ENCODE assay signal across 11 cellular contexts in genomic region chr19:48881741-48882657, GRCh38. TPM values are rescaled to one million over a fixed set of nuclear protein-coding genes. Genes with fewer than 3 reads are reported as not detected.
A peak's percentile ranks its signal among the peaks of the same experiment; 100 is the strongest.
DNase-seq lines count a peak whose midpoint lies in the region; ATAC-seq, FAIRE-seq and TF ChIP-seq lines count a peak whose summit lies in the region.
"Had no signal": no experiment of that assay in that cellular context is flagged by ENCODE, and none has a peak within 500 bp of the region (broad histone marks: within the 10 kb centered on the region; RNA-seq: fewer than 3 reads in every experiment).

No MANE protein-coding gene starts in this region.

- H3K9me2 ChIP-seq in GM23248 (ENCODE audit: insufficient read depth): no peaks in the 10 kb centered on the region

- intact Hi-C loops in activated B cell treated with CpG ODN at 0.5 μM for 24 hours (cut with micrococcal nuclease) (no loop called here), HepG2 (cut with micrococcal nuclease; ENCODE audit: unreplicated experiment) (no loop called here), colonic mucosa (cut with DNase I) (no loop called here)

- no peak overlapping the region for H3K9ac ChIP-seq in GM23248
- no peak overlapping the region for H3K9ac ChIP-seq in HepG2 (ENCODE audit: insufficient read depth, low read depth, low read length)
- no peak overlapping the region for H3K9ac ChIP-seq in colonic mucosa (ENCODE audit: low read depth in 2 of 2, low read length in 2 of 2)

- CTCF ChIA-PET in activated B cell treated with CpG ODN at 0.5 μM for 24 hours (lab: Charles Lee): interaction anchor here (1.3 kb wide), 1 partner anchor 89 kb away, joined by 3 read pairs; no protein-coding TSS in a partner anchor
- CTCF ChIA-PET in HepG2 (lab: Yijun Ruan, JAX; ENCODE audit: low intra/inter-chr PET ratio, low total read pairs): no interaction called here

- peak in 1 of 2 experiments; percentile 22; a peak in 1 of 4 replicates for TF ChIP-seq POLR2A in HepG2 (IDR thresholded peaks at IDR 0.05; ENCODE audit: insufficient read depth in 1 of 2, low read depth in 2 of 2, low read length in 2 of 2)

- no peaks in the 10 kb centered on the region; the same call in 1 of the 2 replicates for H3K4me1 ChIP-seq in GM23248 (ENCODE audit: insufficient read depth)
- peaks cover 13% of the 10 kb centered on the region for H3K4me1 ChIP-seq in HepG2 (ENCODE audit: insufficient read depth, low read length)
- H3K4me1 ChIP-seq in colonic mucosa: no peaks in the 10 kb centered on the region

- no peak for FAIRE-seq in HepG2 (lab: Jason Lieb, UNC)
- FAIRE-seq: frontal cortex had no signal

- no peak overlapping the region for H2AFZ ChIP-seq in GM23248
- no peak overlapping the region for H2AFZ ChIP-seq in HepG2 (ENCODE audit: low read length)

- POLR2A ChIA-PET in activated B cell treated with CpG ODN at 0.5 μM for 24 hours (lab: Charles Lee) (interaction anchor here (0.6 to 2.8 kb wide), 5 partner anchors 9 to 72 kb away, joined by 4 to 36 read pairs (median 9); partner anchors contain the start of genes BAX, NUCB1, PPP1R15A and TULP2), HepG2 (lab: Yijun Ruan, JAX) (interaction anchor here (0.7 to 2.8 kb wide), 4 partner anchors 10 to 88 kb away, joined by 3 to 28 read pairs (median 6); partner anchors contain the start of genes NUCB1 and PPP1R15A)

- peaks cover 34% of the 10 kb centered on the region for H3F3A ChIP-seq in GM23248 (ENCODE audit: insufficient read depth)

- H3K4me2 ChIP-seq in GM23248 (ENCODE audit: unreplicated experiment): no peak overlapping the region
- H3K4me2 ChIP-seq in HepG2 (ENCODE audit: low read depth, low read length): no peak overlapping the region

- H3K4me1 Mint-ChIP-seq in activated B cell treated with CpG ODN at 0.5 μM for 24 hours: peaks cover 19% of the 10 kb centered on the region

- no peak overlapping the region for H3K4me3 Mint-ChIP-seq in activated B cell treated with CpG ODN at 0.5 μM for 24 hours

- TF ChIP-seq EP300 in HepG2 (IDR thresholded peaks at IDR 0.05; ENCODE audit: low read depth in 2 of 2, low read length in 2 of 2): no peak
- TF ChIP-seq EP300 in HepG2 (CRISPR knock-in tag; IDR thresholded peaks at IDR 0.05; ENCODE audit: borderline replicate concordance): no peak

- H3K27ac ChIP-seq in GM23248 (no peak overlapping the region), HepG2 (ENCODE audit: extremely low read length, insufficient read depth, low read length) (no peak overlapping the region), colonic mucosa (no peak overlapping the region)

- TF ChIP-seq RAD21 in HepG2 (CRISPR knock-in tag; IDR thresholded peaks at IDR 0.05): no peak

- H3K27me3 ChIP-seq in GM23248 (replicated peaks; ENCODE audit: insufficient read depth): no peaks in the 10 kb centered on the region
- H3K27me3 ChIP-seq in HepG2 (ENCODE audit: control insufficient read depth in 1 of 2, insufficient read depth in 2 of 2, low read length in 2 of 2): no peaks in the 10 kb centered on the region; a peak in 1 of 5 replicates
- H3K27me3 ChIP-seq in colonic mucosa: no peaks in the 10 kb centered on the region

- peak overlapping the region; percentile 41 for H3K27ac Mint-ChIP-seq in activated B cell treated with CpG ODN at 0.5 μM for 24 hours

- DNase-seq in CD1c-positive myeloid dendritic cell (ENCODE audit: extremely low spot score) (peak; percentile 23), GM23248 (peak; percentile 50), activated B cell treated with CpG ODN at 0.5 μM for 24 hours (no peak), HepG2 (ENCODE audit: low spot score) (no peak), colonic mucosa (no peak), amniotic stem cell (lab: John Stamatoyannopoulos, UW) (no peak)
- DNase-seq in activated effector memory CD4-positive, alpha-beta T cell treated with Interleukin-2 at 50 U/mL for 16 hours: no peak
- DNase-seq: EL; stimulated activated CD4-positive, alpha-beta T cell treated with anti-CD3 and anti-CD28 coated beads, Interleukin-4, amount 100 ng/mL, for 1 hour had no signal

- ATAC-seq in activated B cell treated with CpG ODN at 0.5 μM for 24 hours (ENCODE audit: low read depth): peak; percentile 71
- ATAC-seq in HepG2: peak; percentile 64
- no peak for ATAC-seq in GM18909 (IDR thresholded peaks at IDR 0.05; ENCODE audit: poor library complexity, unreplicated experiment)

- peaks cover 3% of the 10 kb centered on the region for H3K9me3 Mint-ChIP-seq in activated B cell treated with CpG ODN at 0.5 μM for 24 hours

- TF ChIP-seq CTCF in activated B cell treated with CpG ODN at 0.5 μM for 24 hours (IDR thresholded peaks at IDR 0.05) (no peak), HepG2 (CRISPR knock-in tag; IDR thresholded peaks at IDR 0.05) (no peak), colonic mucosa (IDR thresholded peaks at IDR 0.05) (no peak)

- H3K9me3 ChIP-seq in GM23248 (ENCODE audit: low read depth): no peaks in the 10 kb centered on the region
- no peaks in the 10 kb centered on the region for H3K9me3 ChIP-seq in HepG2 (ENCODE audit: low read length)
- H3K9me3 ChIP-seq in colonic mucosa: no peaks in the 10 kb centered on the region

- H3K4me3 ChIP-seq in GM23248 (no peak overlapping the region), HepG2 (replicated peaks in 1 of 3; ENCODE audit: insufficient read depth in 1 of 3, low read depth in 2 of 3, low read length in 3 of 3) (no peak overlapping the region), colonic mucosa (no peak overlapping the region)

- BruUV-seq in HepG2 (replicated peaks; lab: Mats Ljungman, UMichigan): no TSS peak

- no peaks in the 10 kb centered on the region for H3K27me3 Mint-ChIP-seq in activated B cell treated with CpG ODN at 0.5 μM for 24 hours

- H3K36me3 ChIP-seq in GM23248 (ENCODE audit: low read depth): peaks cover 8% of the 10 kb centered on the region
- no peaks in the 10 kb centered on the region for H3K36me3 ChIP-seq in HepG2 (replicated peaks in 1 of 2; ENCODE audit: control insufficient read depth in 1 of 2, insufficient read depth in 2 of 2, low read length in 2 of 2)
- no peaks in the 10 kb centered on the region for H3K36me3 ChIP-seq in colonic mucosa

- 78 to 80% methylated on average over 30 of the region's 30 CpGs for WGBS in GM23248 (ENCODE audit: low coverage in 1 of 2, low lambda C conversion rate in 2 of 2, missing lambda C conversion rate in 2 of 2), 2 experiments
- 71% methylated on average over 22 of the region's 30 CpGs for WGBS in HepG2 (ENCODE audit: low lambda C conversion rate)

- H3K79me2 ChIP-seq in GM23248 (ENCODE audit: insufficient read depth): peaks cover 10% of the 10 kb centered on the region; the same call in 1 of the 2 replicates
- H3K79me2 ChIP-seq in HepG2 (ENCODE audit: insufficient read depth, low read length): no peaks in the 10 kb centered on the region

- in situ Hi-C loops in GM23248 (cut with MboI) (no loop called here), HepG2 (cut with HindIII; ENCODE audit: extremely low pct_ligation_motif_present, low pct_unique_long_range_greater_than_20kb) (no loop called here)

- no peaks in the 10 kb centered on the region for H4K20me1 ChIP-seq in GM23248 (ENCODE audit: insufficient read depth)
- H4K20me1 ChIP-seq in HepG2 (ENCODE audit: insufficient read depth, low read length): no peaks in the 10 kb centered on the region

- H3K36me3 Mint-ChIP-seq in activated B cell treated with CpG ODN at 0.5 μM for 24 hours (ENCODE audit: low read depth): peaks cover 22% of the 10 kb centered on the region

RNA-seq across cellular contexts. Expression of gene PPP1R15A, which starts 9.8 kb away (rescaled TPM):
- 63.8 and 71.3 TPM in 2 replicates for total RNA-seq in GM23248 (2014; rRNA removed; shearing (Covaris generic))
- polyA plus RNA-seq in GM23248 (2016; fragmentation: Nextera tagmentation; extraction: Ambion mirVana): 78.9 and 83.0 TPM in 2 replicates
- 115 and 123 TPM in 2 replicates for total RNA-seq in activated B cell treated with CpG ODN at 0.5 μM for 24 hours
- total RNA-seq in HepG2 (2016; rRNA removed; fragmentation: Illumina TruSeq; extraction: Trizol): 7.8 and 18.5 TPM in 2 replicates
- 7.7 and 7.9 TPM in 2 replicates for total RNA-seq in HepG2 (2016; cell fraction: cytosol; rRNA removed; fragmentation: Illumina TruSeq; extraction: Trizol; ENCODE audit: low read depth)
- 6.4 and 19.6 TPM in 2 replicates for total RNA-seq in HepG2 (2016; cell fraction: insoluble cytoplasmic fraction; rRNA removed; fragmentation: Illumina TruSeq; extraction: Trizol)
- 5.7 and 6.5 TPM in 2 replicates for total RNA-seq in HepG2 (2016; cell fraction: membrane; rRNA removed; fragmentation: Illumina TruSeq; extraction: Trizol)
- total RNA-seq in HepG2 (2016; cell fraction: nucleus; rRNA removed; fragmentation: Illumina TruSeq; extraction: Trizol): 25.9 and 29.7 TPM in 2 replicates
- polyA plus RNA-seq in HepG2 (2011; rRNA removed): 15.2 and 15.6 TPM in 2 replicates
- polyA plus RNA-seq in HepG2 (2011; cell fraction: cytosol; rRNA removed): 10.5 and 12.8 TPM in 2 replicates
- polyA plus RNA-seq in HepG2 (2011; cell fraction: nucleus; rRNA removed): 28.4 and 34.0 TPM in 2 replicates
- 12.6 and 18.1 TPM in 2 replicates for polyA plus RNA-seq in HepG2 (2012)
- polyA plus RNA-seq in HepG2 (2016; cell fraction: cytosol; fragmentation: Illumina TruSeq; extraction: Trizol; ENCODE audit: low read depth): 2.1 and 2.4 TPM in 2 replicates
- polyA plus RNA-seq in HepG2 (2016; cell fraction: insoluble cytoplasmic fraction; fragmentation: Illumina TruSeq; extraction: Trizol; ENCODE audit: low read depth): 8.2 and 10.1 TPM in 2 replicates
- polyA plus RNA-seq in HepG2 (2016; cell fraction: membrane; fragmentation: Illumina TruSeq; extraction: Trizol; ENCODE audit: low read depth): 3.9 and 4.1 TPM in 2 replicates
- polyA plus RNA-seq in HepG2 (2016; cell fraction: nucleus; fragmentation: Illumina TruSeq; extraction: Trizol; ENCODE audit: insufficient read depth, low read depth): 36.9 and 39.2 TPM in 2 replicates
- polyA minus RNA-seq in HepG2 (2011; rRNA and poly(A)+ RNA removed; ENCODE audit: low replicate concordance): 12.5 and 17.7 TPM in 2 replicates
- 9.8 and 12.8 TPM in 2 replicates for polyA minus RNA-seq in HepG2 (2011; cell fraction: cytosol; rRNA and poly(A)+ RNA removed)
- polyA minus RNA-seq in HepG2 (2011; cell fraction: nucleus; rRNA and poly(A)+ RNA removed): 34.6 and 36.1 TPM in 2 replicates
- total RNA-seq in colonic mucosa: 10 to 100 TPM; 23.9 to 33.3 TPM

RNA-seq across cellular contexts. Expression of gene PLEKHA4, which starts 13.6 kb away (rescaled TPM):
- 12.3 and 14.2 TPM in 2 replicates for total RNA-seq in GM23248 (2014; rRNA removed; shearing (Covaris generic))
- polyA plus RNA-seq in GM23248 (2016; fragmentation: Nextera tagmentation; extraction: Ambion mirVana) (16.6 and 19.4 TPM in 2 replicates), HepG2 (2011; rRNA removed) (4.8 and 6.0 TPM in 2 replicates)
- total RNA-seq in activated B cell treated with CpG ODN at 0.5 μM for 24 hours (5.7 and 6.4 TPM in 2 replicates), HepG2 (2016; rRNA removed; fragmentation: Illumina TruSeq; extraction: Trizol) (4.3 and 6.0 TPM in 2 replicates), colonic mucosa (1 to 10 TPM; 5.6 to 6.6 TPM)
- 3.7 and 5.1 TPM in 2 replicates for total RNA-seq in HepG2 (2016; cell fraction: cytosol; rRNA removed; fragmentation: Illumina TruSeq; extraction: Trizol; ENCODE audit: low read depth)
- total RNA-seq in HepG2 (2016; cell fraction: insoluble cytoplasmic fraction; rRNA removed; fragmentation: Illumina TruSeq; extraction: Trizol): 3.0 and 5.6 TPM in 2 replicates
- total RNA-seq in HepG2 (2016; cell fraction: membrane; rRNA removed; fragmentation: Illumina TruSeq; extraction: Trizol): 4.6 and 5.1 TPM in 2 replicates
- total RNA-seq in HepG2 (2016; cell fraction: nucleus; rRNA removed; fragmentation: Illumina TruSeq; extraction: Trizol): 5.1 and 5.4 TPM in 2 replicates
- polyA plus RNA-seq in HepG2 (2011; cell fraction: cytosol; rRNA removed): 2.3 and 4.7 TPM in 2 replicates
- polyA plus RNA-seq in HepG2 (2011; cell fraction: nucleus; rRNA removed): 16.9 and 18.5 TPM in 2 replicates
- 3.4 TPM in 2 replicates for polyA plus RNA-seq in HepG2 (2012)
- 1.3 and 2.3 TPM in 2 replicates for polyA plus RNA-seq in HepG2 (2016; cell fraction: cytosol; fragmentation: Illumina TruSeq; extraction: Trizol; ENCODE audit: low read depth)
- 5.4 and 7.3 TPM in 2 replicates for polyA plus RNA-seq in HepG2 (2016; cell fraction: insoluble cytoplasmic fraction; fragmentation: Illumina TruSeq; extraction: Trizol; ENCODE audit: low read depth)
- 3.8 and 5.1 TPM in 2 replicates for polyA plus RNA-seq in HepG2 (2016; cell fraction: membrane; fragmentation: Illumina TruSeq; extraction: Trizol; ENCODE audit: low read depth)
- polyA plus RNA-seq in HepG2 (2016; cell fraction: nucleus; fragmentation: Illumina TruSeq; extraction: Trizol; ENCODE audit: insufficient read depth, low read depth): 11.7 and 12.4 TPM in 2 replicates
- polyA minus RNA-seq in HepG2 (2011; rRNA and poly(A)+ RNA removed; ENCODE audit: low replicate concordance): 0.70 and 1.2 TPM in 2 replicates
- polyA minus RNA-seq in HepG2 (2011; cell fraction: cytosol; rRNA and poly(A)+ RNA removed): 3.6 TPM in 2 replicates
- 1.7 and 3.1 TPM in 2 replicates for polyA minus RNA-seq in HepG2 (2011; cell fraction: nucleus; rRNA and poly(A)+ RNA removed)

RNA-seq across cellular contexts. Expression of gene TULP2, which starts 16.5 kb away (rescaled TPM):
- total RNA-seq in GM23248 (2014; rRNA removed; shearing (Covaris generic)): not detected in 2 replicates
- polyA plus RNA-seq in GM23248 (2016; fragmentation: Nextera tagmentation; extraction: Ambion mirVana): not detected in 2 replicates
- not detected in 2 replicates for total RNA-seq in activated B cell treated with CpG ODN at 0.5 μM for 24 hours
- not detected in 2 replicates for total RNA-seq in HepG2 (2016; rRNA removed; fragmentation: Illumina TruSeq; extraction: Trizol)
- total RNA-seq in HepG2 (2016; cell fraction: cytosol; rRNA removed; fragmentation: Illumina TruSeq; extraction: Trizol; ENCODE audit: low read depth): not detected in 2 replicates
- not detected in 2 replicates for total RNA-seq in HepG2 (2016; cell fraction: insoluble cytoplasmic fraction; rRNA removed; fragmentation: Illumina TruSeq; extraction: Trizol)
- 0.12 TPM in 1 of 2 replicates, not detected in the other for total RNA-seq in HepG2 (2016; cell fraction: membrane; rRNA removed; fragmentation: Illumina TruSeq; extraction: Trizol)
- total RNA-seq in HepG2 (2016; cell fraction: nucleus; rRNA removed; fragmentation: Illumina TruSeq; extraction: Trizol): not detected in 2 replicates
- 0.04 and 0.08 TPM in 2 replicates for polyA plus RNA-seq in HepG2 (2011; rRNA removed)
- 0.04 and 0.11 TPM in 2 replicates for polyA plus RNA-seq in HepG2 (2011; cell fraction: cytosol; rRNA removed)
- polyA plus RNA-seq in HepG2 (2011; cell fraction: nucleus; rRNA removed): 0.23 and 0.24 TPM in 2 replicates
- polyA plus RNA-seq in HepG2 (2012): 0.19 TPM in 1 of 2 replicates, not detected in the other
- polyA plus RNA-seq in HepG2 (2016; cell fraction: cytosol; fragmentation: Illumina TruSeq; extraction: Trizol; ENCODE audit: low read depth): not detected in 2 replicates
- not detected in 2 replicates for polyA plus RNA-seq in HepG2 (2016; cell fraction: insoluble cytoplasmic fraction; fragmentation: Illumina TruSeq; extraction: Trizol; ENCODE audit: low read depth)
- not detected in 2 replicates for polyA plus RNA-seq in HepG2 (2016; cell fraction: membrane; fragmentation: Illumina TruSeq; extraction: Trizol; ENCODE audit: low read depth)
- polyA plus RNA-seq in HepG2 (2016; cell fraction: nucleus; fragmentation: Illumina TruSeq; extraction: Trizol; ENCODE audit: insufficient read depth, low read depth): not detected in 2 replicates
- 0.24 TPM in 1 of 2 replicates, not detected in the other for polyA minus RNA-seq in HepG2 (2011; rRNA and poly(A)+ RNA removed; ENCODE audit: low replicate concordance)
- not detected in 2 replicates for polyA minus RNA-seq in HepG2 (2011; cell fraction: cytosol; rRNA and poly(A)+ RNA removed)
- not detected in 2 replicates for polyA minus RNA-seq in HepG2 (2011; cell fraction: nucleus; rRNA and poly(A)+ RNA removed)
- total RNA-seq in colonic mucosa: not detected

RNA-seq across cellular contexts. Expression of gene NUCB1, which starts 18.1 kb away (rescaled TPM):
- total RNA-seq in GM23248 (2014; rRNA removed; shearing (Covaris generic)): 362 and 401 TPM in 2 replicates
- 412 and 438 TPM in 2 replicates for polyA plus RNA-seq in GM23248 (2016; fragmentation: Nextera tagmentation; extraction: Ambion mirVana)
- total RNA-seq in activated B cell treated with CpG ODN at 0.5 μM for 24 hours: 116 and 126 TPM in 2 replicates
- total RNA-seq in HepG2 (2016; rRNA removed; fragmentation: Illumina TruSeq; extraction: Trizol): 34.3 and 82.3 TPM in 2 replicates
- 9.0 and 9.7 TPM in 2 replicates for total RNA-seq in HepG2 (2016; cell fraction: cytosol; rRNA removed; fragmentation: Illumina TruSeq; extraction: Trizol; ENCODE audit: low read depth)
- 28.8 and 87.6 TPM in 2 replicates for total RNA-seq in HepG2 (2016; cell fraction: insoluble cytoplasmic fraction; rRNA removed; fragmentation: Illumina TruSeq; extraction: Trizol)
- 25.3 and 25.9 TPM in 2 replicates for total RNA-seq in HepG2 (2016; cell fraction: membrane; rRNA removed; fragmentation: Illumina TruSeq; extraction: Trizol)
- total RNA-seq in HepG2 (2016; cell fraction: nucleus; rRNA removed; fragmentation: Illumina TruSeq; extraction: Trizol): 82.3 and 93.1 TPM in 2 replicates
- 106 and 144 TPM in 2 replicates for polyA plus RNA-seq in HepG2 (2011; rRNA removed)
- polyA plus RNA-seq in HepG2 (2011; cell fraction: cytosol; rRNA removed): 86.9 and 132 TPM in 2 replicates
- 169 and 200 TPM in 2 replicates for polyA plus RNA-seq in HepG2 (2011; cell fraction: nucleus; rRNA removed)
- 83.2 and 101 TPM in 2 replicates for polyA plus RNA-seq in HepG2 (2012)
- 16.8 and 17.5 TPM in 2 replicates for polyA plus RNA-seq in HepG2 (2016; cell fraction: cytosol; fragmentation: Illumina TruSeq; extraction: Trizol; ENCODE audit: low read depth)
- polyA plus RNA-seq in HepG2 (2016; cell fraction: insoluble cytoplasmic fraction; fragmentation: Illumina TruSeq; extraction: Trizol; ENCODE audit: low read depth): 32.3 and 40.2 TPM in 2 replicates
- 25.6 and 28.2 TPM in 2 replicates for polyA plus RNA-seq in HepG2 (2016; cell fraction: membrane; fragmentation: Illumina TruSeq; extraction: Trizol; ENCODE audit: low read depth)
- 164 and 172 TPM in 2 replicates for polyA plus RNA-seq in HepG2 (2016; cell fraction: nucleus; fragmentation: Illumina TruSeq; extraction: Trizol; ENCODE audit: insufficient read depth, low read depth)
- polyA minus RNA-seq in HepG2 (2011; rRNA and poly(A)+ RNA removed; ENCODE audit: low replicate concordance): 57.6 and 72.0 TPM in 2 replicates
- 40.4 and 44.8 TPM in 2 replicates for polyA minus RNA-seq in HepG2 (2011; cell fraction: cytosol; rRNA and poly(A)+ RNA removed)
- 23.2 and 25.9 TPM in 2 replicates for polyA minus RNA-seq in HepG2 (2011; cell fraction: nucleus; rRNA and poly(A)+ RNA removed)
- total RNA-seq in colonic mucosa: 100 to 1,000 TPM; 180 to 184 TPM

RNA-seq across cellular contexts. Expression of gene HSD17B14, which starts 45.7 kb away (rescaled TPM):
- 2.6 and 3.9 TPM in 2 replicates for total RNA-seq in GM23248 (2014; rRNA removed; shearing (Covaris generic))
- 3.7 and 4.4 TPM in 2 replicates for polyA plus RNA-seq in GM23248 (2016; fragmentation: Nextera tagmentation; extraction: Ambion mirVana)
- total RNA-seq in activated B cell treated with CpG ODN at 0.5 μM for 24 hours: 2.6 and 2.8 TPM in 2 replicates
- total RNA-seq in HepG2 (2016; rRNA removed; fragmentation: Illumina TruSeq; extraction: Trizol): 0.53 and 0.58 TPM in 2 replicates
- 0.44 TPM in 1 of 2 replicates, not detected in the other for total RNA-seq in HepG2 (2016; cell fraction: cytosol; rRNA removed; fragmentation: Illumina TruSeq; extraction: Trizol; ENCODE audit: low read depth)
- 0.64 and 0.97 TPM in 2 replicates for total RNA-seq in HepG2 (2016; cell fraction: insoluble cytoplasmic fraction; rRNA removed; fragmentation: Illumina TruSeq; extraction: Trizol)
- 0.34 and 0.49 TPM in 2 replicates for total RNA-seq in HepG2 (2016; cell fraction: membrane; rRNA removed; fragmentation: Illumina TruSeq; extraction: Trizol)
- total RNA-seq in HepG2 (2016; cell fraction: nucleus; rRNA removed; fragmentation: Illumina TruSeq; extraction: Trizol): not detected in 2 replicates
- 1.2 and 1.8 TPM in 2 replicates for polyA plus RNA-seq in HepG2 (2011; rRNA removed)
- 1.4 and 1.5 TPM in 2 replicates for polyA plus RNA-seq in HepG2 (2011; cell fraction: cytosol; rRNA removed)
- polyA plus RNA-seq in HepG2 (2011; cell fraction: nucleus; rRNA removed): 3.6 and 4.3 TPM in 2 replicates
- polyA plus RNA-seq in HepG2 (2012): 0.72 and 0.89 TPM in 2 replicates
- 0.35 and 0.58 TPM in 2 replicates for polyA plus RNA-seq in HepG2 (2016; cell fraction: cytosol; fragmentation: Illumina TruSeq; extraction: Trizol; ENCODE audit: low read depth)
- polyA plus RNA-seq in HepG2 (2016; cell fraction: insoluble cytoplasmic fraction; fragmentation: Illumina TruSeq; extraction: Trizol; ENCODE audit: low read depth): 1.1 TPM in 2 replicates
- 0.64 and 0.69 TPM in 2 replicates for polyA plus RNA-seq in HepG2 (2016; cell fraction: membrane; fragmentation: Illumina TruSeq; extraction: Trizol; ENCODE audit: low read depth)
- polyA plus RNA-seq in HepG2 (2016; cell fraction: nucleus; fragmentation: Illumina TruSeq; extraction: Trizol; ENCODE audit: insufficient read depth, low read depth): 0.97 and 0.98 TPM in 2 replicates
- polyA minus RNA-seq in HepG2 (2011; rRNA and poly(A)+ RNA removed; ENCODE audit: low replicate concordance): 0.33 and 0.62 TPM in 2 replicates
- polyA minus RNA-seq in HepG2 (2011; cell fraction: cytosol; rRNA and poly(A)+ RNA removed): not detected in 2 replicates
- 0.77 and 2.0 TPM in 2 replicates for polyA minus RNA-seq in HepG2 (2011; cell fraction: nucleus; rRNA and poly(A)+ RNA removed)
- total RNA-seq in colonic mucosa: 1 to 10 TPM in 1 of 2 donors, under 1 TPM in 1; 0.79 to 2.8 TPM

Comparison
In these comparisons a context has a peak if more than half of its experiments do, and no peak if none do; other contexts are left out.
1. DNase-seq: peak in CD1c-positive myeloid dendritic cell (single experiment) and GM23248 (single experiment); none in activated B cell treated with CpG ODN at 0.5 μM for 24 hours (single experiment), HepG2 (single experiment), colonic mucosa (single experiment), amniotic stem cell (single experiment) and activated effector memory CD4-positive, alpha-beta T cell treated with Interleukin-2 at 50 U/mL for 16 hours (single experiment).